Comparison of ENCODE assay signal across 1 cellular context in the genomic region with DNA sequence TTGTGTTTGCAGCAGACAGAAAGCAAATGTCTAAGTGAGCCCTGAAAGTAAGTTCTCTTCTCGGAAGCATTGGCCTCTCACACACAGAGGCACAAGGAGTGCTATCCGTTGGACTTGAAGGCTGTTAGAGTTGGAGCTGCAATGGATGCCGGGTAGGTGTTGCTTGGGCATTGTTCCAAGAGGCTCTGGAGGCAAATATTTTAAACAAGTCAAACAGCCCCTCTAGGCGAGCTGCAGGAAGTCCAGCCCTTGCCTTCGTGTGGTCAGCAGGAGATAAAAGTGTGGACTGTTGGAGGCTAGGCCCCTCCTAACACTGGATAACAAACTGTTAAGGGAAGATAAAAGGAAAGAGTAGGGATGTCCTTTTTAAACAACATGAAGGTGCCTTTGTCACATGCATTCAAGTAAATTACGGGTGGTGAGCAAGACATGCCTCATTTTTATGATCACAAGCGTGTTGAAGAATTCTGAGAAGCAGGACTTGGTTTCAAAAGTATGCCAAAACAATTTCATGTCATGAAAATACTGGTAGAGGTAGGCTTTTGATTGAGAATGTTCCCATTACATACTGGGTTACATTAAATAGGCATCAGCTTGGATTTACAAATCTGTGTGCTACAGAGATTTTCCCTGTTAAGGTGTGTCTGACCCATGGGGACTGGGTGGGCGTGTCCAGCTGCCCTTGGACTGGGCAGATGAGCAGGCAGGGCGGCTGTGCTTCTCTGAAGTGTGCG.
TF ChIP-seq lines count a peak whose summit lies in the region.

No MANE protein-coding gene starts in this region.

TF ChIP-seq in HepG2, 621 proteins besides CTCF, POLR2A, EP300 and RAD21 (continued from another document and continues in another):
- no peak for TF ChIP-seq NFAT5 (CRISPR knock-in tag; IDR thresholded peaks at IDR 0.05)
- TF ChIP-seq, protein P1, sequence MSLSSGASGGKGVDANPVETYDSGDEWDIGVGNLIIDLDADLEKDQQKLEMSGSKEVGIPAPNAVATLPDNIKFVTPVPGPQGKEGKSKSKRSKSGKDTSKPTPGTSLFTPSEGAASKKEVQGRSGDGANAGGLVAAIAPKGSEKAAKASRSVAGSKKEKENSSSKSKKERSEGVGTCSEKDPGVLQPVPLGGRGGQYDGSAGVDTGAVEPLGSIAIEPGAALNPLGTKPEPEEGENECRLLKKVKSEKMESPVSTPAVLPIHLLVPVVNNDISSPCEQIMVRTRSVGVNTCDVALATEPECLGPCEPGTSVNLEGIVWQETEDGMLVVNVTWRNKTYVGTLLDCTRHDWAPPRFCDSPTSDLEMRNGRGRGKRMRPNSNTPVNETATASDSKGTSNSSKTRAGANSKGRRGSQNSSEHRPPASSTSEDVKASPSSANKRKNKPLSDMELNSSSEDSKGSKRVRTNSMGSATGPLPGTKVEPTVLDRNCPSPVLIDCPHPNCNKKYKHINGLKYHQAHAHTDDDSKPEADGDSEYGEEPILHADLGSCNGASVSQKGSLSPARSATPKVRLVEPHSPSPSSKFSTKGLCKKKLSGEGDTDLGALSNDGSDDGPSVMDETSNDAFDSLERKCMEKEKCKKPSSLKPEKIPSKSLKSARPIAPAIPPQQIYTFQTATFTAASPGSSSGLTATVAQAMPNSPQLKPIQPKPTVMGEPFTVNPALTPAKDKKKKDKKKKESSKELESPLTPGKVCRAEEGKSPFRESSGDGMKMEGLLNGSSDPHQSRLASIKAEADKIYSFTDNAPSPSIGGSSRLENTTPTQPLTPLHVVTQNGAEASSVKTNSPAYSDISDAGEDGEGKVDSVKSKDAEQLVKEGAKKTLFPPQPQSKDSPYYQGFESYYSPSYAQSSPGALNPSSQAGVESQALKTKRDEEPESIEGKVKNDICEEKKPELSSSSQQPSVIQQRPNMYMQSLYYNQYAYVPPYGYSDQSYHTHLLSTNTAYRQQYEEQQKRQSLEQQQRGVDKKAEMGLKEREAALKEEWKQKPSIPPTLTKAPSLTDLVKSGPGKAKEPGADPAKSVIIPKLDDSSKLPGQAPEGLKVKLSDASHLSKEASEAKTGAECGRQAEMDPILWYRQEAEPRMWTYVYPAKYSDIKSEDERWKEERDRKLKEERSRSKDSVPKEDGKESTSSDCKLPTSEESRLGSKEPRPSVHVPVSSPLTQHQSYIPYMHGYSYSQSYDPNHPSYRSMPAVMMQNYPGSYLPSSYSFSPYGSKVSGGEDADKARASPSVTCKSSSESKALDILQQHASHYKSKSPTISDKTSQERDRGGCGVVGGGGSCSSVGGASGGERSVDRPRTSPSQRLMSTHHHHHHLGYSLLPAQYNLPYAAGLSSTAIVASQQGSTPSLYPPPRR (CRISPR knock-in tag; IDR thresholded peaks at IDR 0.05; ENCODE audit: borderline replicate concordance) = peak; percentile 81; the same call in 1 of the 2 replicates
- TF ChIP-seq ATRX (CRISPR knock-in tag; IDR thresholded peaks at IDR 0.05; ENCODE audit: borderline replicate concordance) = no peak
- TF ChIP-seq SIN3A (IDR thresholded peaks at IDR 0.05; ENCODE audit: borderline replicate concordance, low read depth, low read length) = peak; percentile 57; the same call in 1 of the 2 replicates
- TF ChIP-seq HOXA5 (CRISPR knock-in tag; IDR thresholded peaks at IDR 0.05) = no peak
- TF ChIP-seq, protein P2, sequence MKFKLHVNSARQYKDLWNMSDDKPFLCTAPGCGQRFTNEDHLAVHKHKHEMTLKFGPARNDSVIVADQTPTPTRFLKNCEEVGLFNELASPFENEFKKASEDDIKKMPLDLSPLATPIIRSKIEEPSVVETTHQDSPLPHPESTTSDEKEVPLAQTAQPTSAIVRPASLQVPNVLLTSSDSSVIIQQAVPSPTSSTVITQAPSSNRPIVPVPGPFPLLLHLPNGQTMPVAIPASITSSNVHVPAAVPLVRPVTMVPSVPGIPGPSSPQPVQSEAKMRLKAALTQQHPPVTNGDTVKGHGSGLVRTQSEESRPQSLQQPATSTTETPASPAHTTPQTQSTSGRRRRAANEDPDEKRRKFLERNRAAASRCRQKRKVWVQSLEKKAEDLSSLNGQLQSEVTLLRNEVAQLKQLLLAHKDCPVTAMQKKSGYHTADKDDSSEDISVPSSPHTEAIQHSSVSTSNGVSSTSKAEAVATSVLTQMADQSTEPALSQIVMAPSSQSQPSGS (CRISPR knock-in tag; IDR thresholded peaks at IDR 0.05) = no peak
- TF ChIP-seq ZNF564 (CRISPR knock-in tag; IDR thresholded peaks at IDR 0.05) = peak; percentile 72; the same call in 1 of the 2 replicates
- TF ChIP-seq PAWR (CRISPR knock-in tag; IDR thresholded peaks at IDR 0.05; ENCODE audit: borderline replicate concordance) = no peak
- no peak for TF ChIP-seq HNRNPUL1 (IDR thresholded peaks at IDR 0.05; ENCODE audit: low read depth, low read length)
- TF ChIP-seq ZNF101 (CRISPR knock-in tag; IDR thresholded peaks at IDR 0.05; ENCODE audit: borderline replicate concordance, low read depth) = no peak
- peak; percentile 60; the same call in 1 of the 2 replicates for TF ChIP-seq ZNF430 (CRISPR knock-in tag; IDR thresholded peaks at IDR 0.05)
- TF ChIP-seq, protein P3, sequence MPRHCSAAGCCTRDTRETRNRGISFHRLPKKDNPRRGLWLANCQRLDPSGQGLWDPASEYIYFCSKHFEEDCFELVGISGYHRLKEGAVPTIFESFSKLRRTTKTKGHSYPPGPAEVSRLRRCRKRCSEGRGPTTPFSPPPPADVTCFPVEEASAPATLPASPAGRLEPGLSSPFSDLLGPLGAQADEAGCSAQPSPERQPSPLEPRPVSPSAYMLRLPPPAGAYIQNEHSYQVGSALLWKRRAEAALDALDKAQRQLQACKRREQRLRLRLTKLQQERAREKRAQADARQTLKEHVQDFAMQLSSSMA (CRISPR knock-in tag; IDR thresholded peaks at IDR 0.05) = peak; percentile 84; the same call in 1 of the 2 replicates
- TF ChIP-seq TGIF2 (CRISPR knock-in tag; IDR thresholded peaks at IDR 0.05) = no peak
- no peak for TF ChIP-seq ZNF549 (CRISPR knock-in tag; IDR thresholded peaks at IDR 0.05)
- TF ChIP-seq SPEN (CRISPR knock-in tag; IDR thresholded peaks at IDR 0.05; ENCODE audit: low read depth) = peak; percentile 48; the same call in 1 of the 2 replicates
- TF ChIP-seq ZNF124 (CRISPR knock-in tag; IDR thresholded peaks at IDR 0.05) = peak; percentile 30; the same call in 1 of the 2 replicates
- TF ChIP-seq ZFY (CRISPR knock-in tag; IDR thresholded peaks at IDR 0.05) = peak; percentile 69
- no peak for TF ChIP-seq CENPT (CRISPR knock-in tag; IDR thresholded peaks at IDR 0.05; ENCODE audit: low read depth)
- TF ChIP-seq ZNF788 (CRISPR knock-in tag; IDR thresholded peaks at IDR 0.05; ENCODE audit: borderline replicate concordance) = no peak; the same call in 1 of the 2 replicates
- TF ChIP-seq, protein P4, sequence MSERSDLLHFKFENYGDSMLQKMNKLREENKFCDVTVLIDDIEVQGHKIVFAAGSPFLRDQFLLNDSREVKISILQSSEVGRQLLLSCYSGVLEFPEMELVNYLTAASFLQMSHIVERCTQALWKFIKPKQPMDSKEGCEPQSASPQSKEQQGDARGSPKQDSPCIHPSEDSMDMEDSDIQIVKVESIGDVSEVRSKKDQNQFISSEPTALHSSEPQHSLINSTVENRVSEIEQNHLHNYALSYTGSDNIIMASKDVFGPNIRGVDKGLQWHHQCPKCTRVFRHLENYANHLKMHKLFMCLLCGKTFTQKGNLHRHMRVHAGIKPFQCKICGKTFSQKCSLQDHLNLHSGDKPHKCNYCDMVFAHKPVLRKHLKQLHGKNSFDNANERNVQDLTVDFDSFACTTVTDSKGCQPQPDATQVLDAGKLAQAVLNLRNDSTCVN (CRISPR knock-in tag; IDR thresholded peaks at IDR 0.05; ENCODE audit: borderline replicate concordance) = no peak; the same call in 1 of the 2 replicates
- TF ChIP-seq BRCA1 (CRISPR knock-in tag; IDR thresholded peaks at IDR 0.05) = no peak
- no peak for TF ChIP-seq SNAPC2 (CRISPR knock-in tag; IDR thresholded peaks at IDR 0.05)
- TF ChIP-seq ZNF513 (CRISPR knock-in tag; conservative IDR thresholded peaks at IDR 0.05) = no peak
- TF ChIP-seq KLF15 (CRISPR knock-in tag; IDR thresholded peaks at IDR 0.05; ENCODE audit: borderline replicate concordance) = no peak
- no peak for TF ChIP-seq ARID2 (CRISPR knock-in tag; IDR thresholded peaks at IDR 0.05; ENCODE audit: borderline replicate concordance)
- no peak for TF ChIP-seq ZNF781 (CRISPR knock-in tag; IDR thresholded peaks at IDR 0.05; ENCODE audit: borderline replicate concordance, not compliant biosample characterization)
- TF ChIP-seq IKZF4 (CRISPR knock-in tag; IDR thresholded peaks at IDR 0.05; ENCODE audit: borderline replicate concordance, low read depth, not compliant biosample characterization) = no peak
- TF ChIP-seq FOXM1 (CRISPR knock-in tag; IDR thresholded peaks at IDR 0.05) = no peak
- TF ChIP-seq HDAC1 (CRISPR knock-in tag; IDR thresholded peaks at IDR 0.05) = peak; percentile 22; the same call in 1 of the 2 replicates
- no peak for TF ChIP-seq ZMYM2 (CRISPR knock-in tag; IDR thresholded peaks at IDR 0.05)
- no peak for TF ChIP-seq AGO1 (IDR thresholded peaks at IDR 0.05; ENCODE audit: low read depth, low read length, poor library complexity, severe bottlenecking)
- TF ChIP-seq RAD51 (IDR thresholded peaks at IDR 0.05; ENCODE audit: borderline replicate concordance) = no peak
- no peak for TF ChIP-seq HMGA1 (CRISPR knock-in tag; conservative IDR thresholded peaks at IDR 0.05)
- TF ChIP-seq ZNF138 (CRISPR knock-in tag; IDR thresholded peaks at IDR 0.05; ENCODE audit: low read depth) = no peak
- TF ChIP-seq KDM3A (CRISPR knock-in tag; IDR thresholded peaks at IDR 0.05; ENCODE audit: low read depth) = no peak
- TF ChIP-seq, protein P5, sequence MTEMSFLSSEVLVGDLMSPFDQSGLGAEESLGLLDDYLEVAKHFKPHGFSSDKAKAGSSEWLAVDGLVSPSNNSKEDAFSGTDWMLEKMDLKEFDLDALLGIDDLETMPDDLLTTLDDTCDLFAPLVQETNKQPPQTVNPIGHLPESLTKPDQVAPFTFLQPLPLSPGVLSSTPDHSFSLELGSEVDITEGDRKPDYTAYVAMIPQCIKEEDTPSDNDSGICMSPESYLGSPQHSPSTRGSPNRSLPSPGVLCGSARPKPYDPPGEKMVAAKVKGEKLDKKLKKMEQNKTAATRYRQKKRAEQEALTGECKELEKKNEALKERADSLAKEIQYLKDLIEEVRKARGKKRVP (CRISPR knock-in tag; IDR thresholded peaks at IDR 0.05) = no peak
- TF ChIP-seq ISL2 (CRISPR knock-in tag; IDR thresholded peaks at IDR 0.05) = peak; percentile 92
- TF ChIP-seq, protein P6, sequence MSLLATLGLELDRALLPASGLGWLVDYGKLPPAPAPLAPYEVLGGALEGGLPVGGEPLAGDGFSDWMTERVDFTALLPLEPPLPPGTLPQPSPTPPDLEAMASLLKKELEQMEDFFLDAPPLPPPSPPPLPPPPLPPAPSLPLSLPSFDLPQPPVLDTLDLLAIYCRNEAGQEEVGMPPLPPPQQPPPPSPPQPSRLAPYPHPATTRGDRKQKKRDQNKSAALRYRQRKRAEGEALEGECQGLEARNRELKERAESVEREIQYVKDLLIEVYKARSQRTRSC (CRISPR knock-in tag; IDR thresholded peaks at IDR 0.05; ENCODE audit: low read depth) = no peak
- peak; percentile 44; the same call in 1 of the 2 replicates for TF ChIP-seq DMAP1 (CRISPR knock-in tag; IDR thresholded peaks at IDR 0.05)
